ENCODE assay signal across 8 cellular contexts in genomic region chr16:3819741-3820724, GRCh38.
DNase-seq lines count a peak whose midpoint lies in the region; ATAC-seq and TF ChIP-seq lines count a peak whose summit lies in the region.

No MANE protein-coding gene starts in this region.

- ATAC-seq in left lobe of liver, result peak; percentile 83
- ATAC-seq in HG02623 (IDR thresholded peaks at IDR 0.05; ENCODE audit: unreplicated experiment), result no peak
- no peak for ATAC-seq in HG02973 (IDR thresholded peaks at IDR 0.05; ENCODE audit: unreplicated experiment)
- no peak for ATAC-seq in GM21447 (IDR thresholded peaks at IDR 0.05; ENCODE audit: unreplicated experiment)

- H3K27ac ChIP-seq in brain microvascular endothelial cell, result no peak overlapping the region

- no peak for TF ChIP-seq CTCF in brain microvascular endothelial cell (IDR thresholded peaks at IDR 0.05; ENCODE audit: low read depth, low read length, missing control alignments)

- DNase-seq in DMS79 (lab: John Stamatoyannopoulos, UW) (peak; percentile 96), NCI-H2171 (lab: John Stamatoyannopoulos, UW) (peak; percentile 78), brain microvascular endothelial cell (peak; percentile 95), left lobe of liver (ENCODE audit: low spot score) (peak; percentile 67), NOMO-1 treated with dmso at 0.1 percent for 144 hours (lab: John Stamatoyannopoulos, UW; ENCODE audit: unreplicated experiment) (no peak)

- no peaks in the 10 kb centered on the region for H3K36me3 ChIP-seq in brain microvascular endothelial cell (replicated peaks)

- no peaks in the 10 kb centered on the region for H3K27me3 ChIP-seq in brain microvascular endothelial cell (replicated peaks)

- in situ Hi-C loops in brain microvascular endothelial cell (cut with HindIII; ENCODE audit: low pct_ligation_motif_present, low sequenced_read_pairs), result no loop called here

- H3K4me3 ChIP-seq in brain microvascular endothelial cell (ENCODE audit: low read depth, low read length), result no peak overlapping the region
